In genomic region chr2:27211943-27212625, GRCh38 we compare ENCODE assay signal across 1 cellular context.
TF ChIP-seq lines count a peak whose summit lies in the region.

TSS of gene ATRAID (plus strand) at chr2:27212041. CDS start at chr2:27212369, 328 bp downstream.
TSS of gene SLC5A6 (minus strand) at chr2:27212268. CDS start at chr2:27207650, 4,618 bp downstream.

TF ChIP-seq in K562, 482 proteins besides CTCF, POLR2A, EP300 and RAD21 (continued from another document and continues in another):
- TF ChIP-seq RBM22 (IDR thresholded peaks at IDR 0.05; ENCODE audit: low read depth, low read length, poor library complexity, severe bottlenecking), result no peak
- no peak for TF ChIP-seq ZFPM2 (CRISPR knock-in tag; IDR thresholded peaks at IDR 0.05)
- TF ChIP-seq SREBF1 (IDR thresholded peaks at IDR 0.05; ENCODE audit: borderline replicate concordance, low read depth, low read length), result no peak
- TF ChIP-seq ZNF408 (CRISPR knock-in tag; IDR thresholded peaks at IDR 0.05; ENCODE audit: low read depth), result no peak
- TF ChIP-seq FOXJ3 (CRISPR knock-in tag; IDR thresholded peaks at IDR 0.05), result no peak
- no peak for TF ChIP-seq SMARCA5 (IDR thresholded peaks at IDR 0.05)
- no peak for TF ChIP-seq MAFK (IDR thresholded peaks at IDR 0.05; ENCODE audit: low read length)
- TF ChIP-seq ZNF830 (CRISPR knock-in tag; IDR thresholded peaks at IDR 0.05), result no peak
- TF ChIP-seq HDAC6 (IDR thresholded peaks at IDR 0.05; ENCODE audit: low read depth, low read length), result no peak
- peak; percentile 15 for TF ChIP-seq NFIC (IDR thresholded peaks at IDR 0.05)
- TF ChIP-seq KAT8 (IDR thresholded peaks at IDR 0.05; ENCODE audit: low read depth), result no peak
- no peak for TF ChIP-seq SP2 (IDR thresholded peaks at IDR 0.05; ENCODE audit: extremely low read depth, low read depth, low read length, poor library complexity, severe bottlenecking)
- no peak for TF ChIP-seq ZNF197 (CRISPR knock-in tag; IDR thresholded peaks at IDR 0.05; ENCODE audit: low read depth)
- TF ChIP-seq MIER1 (IDR thresholded peaks at IDR 0.05; ENCODE audit: low read depth), result no peak
- no peak for TF ChIP-seq FOXP4 (CRISPR knock-in tag; IDR thresholded peaks at IDR 0.05; ENCODE audit: borderline replicate concordance)
- TF ChIP-seq MYBL2 (IDR thresholded peaks at IDR 0.05; ENCODE audit: low read depth), result no peak
- no peak for TF ChIP-seq MYBL2 (CRISPR knock-in tag; IDR thresholded peaks at IDR 0.05; ENCODE audit: borderline replicate concordance)
- no peak for TF ChIP-seq MEF2D (tag; conservative IDR thresholded peaks at IDR 0.05; ENCODE audit: low read depth)
- TF ChIP-seq KLF1 (tag; IDR thresholded peaks at IDR 0.05), result no peak
- 0 out of 2 replicates have a peak, but pooled peaks have one; percentile 27 for TF ChIP-seq NBN (IDR thresholded peaks at IDR 0.05; ENCODE audit: low read depth)
- TF ChIP-seq MTA1 (IDR thresholded peaks at IDR 0.05; ENCODE audit: borderline replicate concordance), result no peak
- TF ChIP-seq GTF2A2 (tag; IDR thresholded peaks at IDR 0.05), result peak; percentile 31; the same call in 1 of the 2 replicates
- TF ChIP-seq MCM2 (IDR thresholded peaks at IDR 0.05; ENCODE audit: low read depth), result no peak
- TF ChIP-seq CREB3 (tag; conservative IDR thresholded peaks at IDR 0.05; ENCODE audit: low read depth), result no peak
- no peak for TF ChIP-seq ZNF780A (CRISPR knock-in tag; IDR thresholded peaks at IDR 0.05)
- TF ChIP-seq SMAD1 (IDR thresholded peaks at IDR 0.05; ENCODE audit: low read depth, low read length, partially characterized antibody), result peak; percentile 12
- no peak for TF ChIP-seq ZNF3 (CRISPR knock-in tag; IDR thresholded peaks at IDR 0.05)
- TF ChIP-seq ZNF586 (CRISPR knock-in tag; conservative IDR thresholded peaks at IDR 0.05), result no peak
- no peak for TF ChIP-seq ZNF140 (CRISPR knock-in tag; IDR thresholded peaks at IDR 0.05)
- TF ChIP-seq FOS (IDR thresholded peaks at IDR 0.05; ENCODE audit: extremely low read depth, insufficient read length), result no peak
- no peak for TF ChIP-seq RNF219 (CRISPR knock-in tag; IDR thresholded peaks at IDR 0.05)
- TF ChIP-seq FUS (optimal IDR thresholded peaks at IDR 0.05; ENCODE audit: low read depth, low read length), result peak; percentile 56
- TF ChIP-seq PML (IDR thresholded peaks at IDR 0.05; ENCODE audit: low read length), result peak; percentile 64
- peak; percentile 92 for TF ChIP-seq GABPA (tag; conservative IDR thresholded peaks at IDR 0.05; ENCODE audit: low read depth)
- 0 out of 2 replicates have a peak, but pooled peaks have one; percentile 53 for TF ChIP-seq E2F3 (CRISPR knock-in tag; IDR thresholded peaks at IDR 0.05)
- no peak for TF ChIP-seq ARID3B (CRISPR knock-in tag; IDR thresholded peaks at IDR 0.05; ENCODE audit: borderline replicate concordance)
- no peak for TF ChIP-seq ZSCAN32 (CRISPR knock-in tag; IDR thresholded peaks at IDR 0.05)
- no peak for TF ChIP-seq CAMTA2 (CRISPR knock-in tag; conservative IDR thresholded peaks at IDR 0.05)
- peak; percentile 92 for TF ChIP-seq ELF1 (tag; IDR thresholded peaks at IDR 0.05)
- TF ChIP-seq JUNB (CRISPR knock-in tag; conservative IDR thresholded peaks at IDR 0.05), result no peak
- peak in 1 of 2 experiments; percentile 54; a peak in 1 of 4 replicates for TF ChIP-seq FOXA3 (CRISPR knock-in tag; conservative IDR thresholded peaks at IDR 0.05 in 1 of 2, IDR thresholded peaks at IDR 0.05 in 1 of 2)
- no peak for TF ChIP-seq ZNF282 (CRISPR knock-in tag; IDR thresholded peaks at IDR 0.05)
- no peak; the same call in 1 of the 2 replicates for TF ChIP-seq ZBTB9 (CRISPR knock-in tag; IDR thresholded peaks at IDR 0.05)
- no peak for TF ChIP-seq POU5F1 (IDR thresholded peaks at IDR 0.05; ENCODE audit: borderline replicate concordance, low read depth, low read length, partially characterized antibody)
- TF ChIP-seq TSHZ1 (CRISPR knock-in tag; IDR thresholded peaks at IDR 0.05), result no peak
- no peak for TF ChIP-seq ZNF174 (CRISPR knock-in tag; IDR thresholded peaks at IDR 0.05)
- no peak for TF ChIP-seq CEBPZ (IDR thresholded peaks at IDR 0.05; ENCODE audit: borderline replicate concordance, low read depth, low read length)
- no peak for TF ChIP-seq ARNT (IDR thresholded peaks at IDR 0.05)
- no peak for TF ChIP-seq ELK3 (CRISPR knock-in tag; IDR thresholded peaks at IDR 0.05)
- TF ChIP-seq KLF16 (IDR thresholded peaks at IDR 0.05), result no peak
- TF ChIP-seq HDAC2 (IDR thresholded peaks at IDR 0.05), result no peak
- TF ChIP-seq GMEB1 (CRISPR knock-in tag; IDR thresholded peaks at IDR 0.05), result no peak
- no peak for TF ChIP-seq JUND (IDR thresholded peaks at IDR 0.05; ENCODE audit: borderline replicate concordance, low read depth, low read length)
- 0 out of 3 replicates have a peak, but pooled peaks have one; percentile 12 for TF ChIP-seq JUND (tag; IDR thresholded peaks at IDR 0.05; ENCODE audit: borderline replicate concordance, low read depth, low read length)
